Comparison of ENCODE assay signal across 9 cellular contexts in the genomic region with DNA sequence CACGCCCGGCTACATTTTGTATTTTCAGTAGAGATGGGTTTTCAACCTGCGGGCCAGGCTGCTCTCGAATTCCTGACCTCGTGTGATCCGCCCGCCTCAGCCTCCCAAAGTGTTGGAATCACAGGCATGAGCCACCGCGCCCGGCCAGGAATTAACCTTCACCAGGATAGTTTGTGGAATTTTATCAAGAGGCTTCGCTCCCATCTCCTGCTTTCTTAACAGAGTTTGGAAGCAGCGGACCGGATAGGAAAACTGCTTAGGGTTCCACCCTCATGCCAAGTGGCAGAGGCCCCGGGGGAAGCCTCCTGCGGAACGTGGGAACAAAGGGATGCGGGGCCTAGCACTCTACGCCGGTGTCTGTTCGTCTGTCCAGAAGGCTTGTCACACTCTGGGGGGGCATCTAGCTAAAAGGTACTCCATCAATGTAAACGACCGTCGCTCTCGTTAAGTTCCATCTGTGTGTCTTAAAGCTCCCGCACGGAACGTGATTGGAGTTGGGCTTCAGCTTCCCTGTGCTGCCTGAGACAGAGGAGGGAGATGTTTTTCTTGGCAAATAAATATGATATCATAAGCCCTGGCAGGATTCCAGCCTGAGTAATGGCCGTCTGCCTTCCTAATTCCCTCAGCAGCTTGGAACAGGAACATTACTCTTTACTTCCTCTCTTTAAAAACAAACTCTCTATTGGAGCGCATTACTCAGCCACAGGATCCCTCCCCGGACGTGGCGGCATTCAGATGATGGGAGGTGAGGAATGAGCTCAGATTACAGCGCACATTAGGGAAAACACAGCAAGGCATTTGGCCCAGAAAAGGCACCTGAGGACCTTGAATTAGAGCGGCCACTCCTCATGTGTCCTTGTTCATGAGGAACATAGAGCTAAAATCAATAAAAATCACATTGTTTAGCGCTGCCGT.
DNase-seq lines count a peak whose midpoint lies in the region; ATAC-seq and TF ChIP-seq lines count a peak whose summit lies in the region.
"Had no signal": no experiment of that assay in that cellular context is flagged by ENCODE, and none has a peak within 500 bp of the region (broad histone marks: within the 10 kb centered on the region; RNA-seq: fewer than 3 reads in every experiment).

No MANE protein-coding gene starts in this region.

- TF ChIP-seq CTCF in mammary epithelial cell (conservative IDR thresholded peaks at IDR 0.05 in 1 of 2, IDR thresholded peaks at IDR 0.05 in 1 of 2; ENCODE audit: extremely low read depth in 1 of 2, insufficient read depth in 1 of 2, low read depth in 1 of 2, low read length in 2 of 2), result no peak
- TF ChIP-seq CTCF in right lobe of liver (IDR thresholded peaks at IDR 0.05), result no peak
- no peak for TF ChIP-seq CTCF in chondrocyte (IDR thresholded peaks at IDR 0.05)

- H3K27me3 ChIP-seq in mammary epithelial cell (ENCODE audit: insufficient read depth, low read length) (no peaks in the 10 kb centered on the region), right lobe of liver (no peaks in the 10 kb centered on the region)

- dilution Hi-C loops in mammary epithelial cell (cut with HindIII; ENCODE audit: low sequenced_read_pairs), result no loop called here

- H3K79me2 ChIP-seq in mammary epithelial cell (ENCODE audit: insufficient read depth, low read length), result no peaks in the 10 kb centered on the region

- peak overlapping the region; percentile 17 for H3K9ac ChIP-seq in mammary epithelial cell (ENCODE audit: insufficient read depth, low read length)

- intact Hi-C loops in mammary epithelial cell (cut with micrococcal nuclease) (loop anchor here (5.0 kb wide), 1 partner anchor 273 kb away; no protein-coding TSS in a partner anchor), right lobe of liver (cut with DNase I) (no loop called here)

- H3K4me3 ChIP-seq in mammary epithelial cell (replicated peaks in 1 of 3; ENCODE audit: insufficient read depth in 1 of 3, low read depth in 2 of 3, low read length in 3 of 3), result no peak overlapping the region
- H3K4me3 ChIP-seq in right lobe of liver, result no peak overlapping the region

- H3K27me3 Mint-ChIP-seq in chondrocyte (ENCODE audit: low read depth), result no peaks in the 10 kb centered on the region

- ATAC-seq in right lobe of liver (peak; percentile 67 to 93 (median 74)), HG03354 (IDR thresholded peaks at IDR 0.05; ENCODE audit: poor library complexity, severe bottlenecking, unreplicated experiment) (no peak), GM18520 (IDR thresholded peaks at IDR 0.05; ENCODE audit: unreplicated experiment) (no peak)

- BruUV-seq in mammary epithelial cell (replicated peaks; lab: Mats Ljungman, UMichigan), result no TSS peak

- peaks cover 2% of the 10 kb centered on the region for H3K4me1 Mint-ChIP-seq in chondrocyte (ENCODE audit: low read depth)

- H3K36me3 ChIP-seq in mammary epithelial cell (ENCODE audit: insufficient read depth, low read length) (no peaks in the 10 kb centered on the region), right lobe of liver (no peaks in the 10 kb centered on the region)

- 22% methylated on average over 35 of the region's 36 CpGs for WGBS in mammary epithelial cell (ENCODE audit: low coverage, missing lambda C conversion rate)
- 24% methylated on average over 24 of the region's 36 CpGs for WGBS in right lobe of liver (ENCODE audit: insufficient coverage, low coverage, low lambda C conversion rate, missing lambda C conversion rate)

- H3K9me3 ChIP-seq in mammary epithelial cell (replicated peaks; ENCODE audit: insufficient read depth, low read length) (no peaks in the 10 kb centered on the region), right lobe of liver (no peaks in the 10 kb centered on the region)

- in situ Hi-C loops in G401 (cut with HindIII; ENCODE audit: low sequenced_read_pairs), result no loop called here
- in situ Hi-C loops in mammary epithelial cell (cut with MboI; ENCODE audit: low sequenced_read_pairs in 2 of 2), result no loop called here

- H4K20me1 ChIP-seq in mammary epithelial cell (ENCODE audit: insufficient read depth, low read length), result no peaks in the 10 kb centered on the region

- CTCF ChIA-PET in mammary epithelial cell (lab: Charles Lee; ENCODE audit: low non-redundant PET), result no interaction called here

- no peak overlapping the region for H3K27ac Mint-ChIP-seq in chondrocyte (ENCODE audit: unreplicated experiment)

- peak overlapping the region; percentile 59 for H3K4me2 ChIP-seq in mammary epithelial cell (ENCODE audit: insufficient read depth, low read depth, low read length)

- H3K27ac ChIP-seq in mammary epithelial cell (ENCODE audit: insufficient read depth, low read depth, low read length), result peak overlapping the region; percentile 43
- no peak overlapping the region for H3K27ac ChIP-seq in right lobe of liver
- H3K27ac ChIP-seq: HL-60 had no signal

- no peaks in the 10 kb centered on the region for H3K36me3 Mint-ChIP-seq in chondrocyte (ENCODE audit: low read depth)

- no peaks in the 10 kb centered on the region for H3K9me3 Mint-ChIP-seq in chondrocyte (ENCODE audit: low read depth)

- peak; percentile 75 for DNase-seq in G401 (ENCODE audit: low spot score)
- peak; percentile 64 for DNase-seq in NCI-H2227 treated with DMSO at 0.1 percent for 48 hours (lab: John Stamatoyannopoulos, UW)
- peak; percentile 93 for DNase-seq in mammary epithelial cell
- DNase-seq in right lobe of liver, result peak in 1 of 3 donors; percentile 30
- no peak for DNase-seq in chondrocyte (ENCODE audit: low spot score)
- no peak for DNase-seq in midbrain (lab: John Stamatoyannopoulos, UW)

- peak overlapping the region; percentile 92 for H2AFZ ChIP-seq in mammary epithelial cell (ENCODE audit: low read depth, low read length)

- H3K4me1 ChIP-seq in mammary epithelial cell (ENCODE audit: insufficient read depth, low read length) (peaks cover 10% of the 10 kb centered on the region), right lobe of liver (no peaks in the 10 kb centered on the region)

- H3K4me3 Mint-ChIP-seq in chondrocyte (ENCODE audit: unreplicated experiment), result no peak overlapping the region

- TF ChIP-seq POLR2A in right lobe of liver (IDR thresholded peaks at IDR 0.05), result no peak

Comparison
In these comparisons a context has a peak if more than half of its experiments do, and no peak if none do; other contexts are left out.
1. DNase-seq: peak in G401 (single experiment), NCI-H2227 treated with DMSO at 0.1 percent for 48 hours (single experiment) and mammary epithelial cell (single experiment); none in chondrocyte (single experiment) and midbrain (single experiment).
2. ATAC-seq: peak in right lobe of liver (4 of 4); none in HG03354 (single experiment) and GM18520 (single experiment).